28 cellular contexts compared by ENCODE assay signal in genomic region chr3:179404307-179404706, GRCh38.
"Had no signal": no experiment of that assay in that cellular context is flagged by ENCODE, and none has a peak within 500 bp of the region (broad histone marks: within the 10 kb centered on the region; RNA-seq: fewer than 3 reads in every experiment).

No MANE protein-coding gene starts in this region.

- H3K4me3 ChIP-seq: left ventricle myocardium inferior, lung, mucosa of descending colon, ovary, right atrium auricular region, right lobe of liver, smooth muscle cell, stomach, testis, thyroid gland, transverse colon, upper lobe of left lung, vagina had no signal

- H3K27me3 ChIP-seq: neutrophil, ovary, right atrium auricular region, right lobe of liver, stomach, testis, thyroid gland, transverse colon, upper lobe of left lung, vagina had no signal

- H3K4me3 Mint-ChIP-seq: naive thymus-derived CD4-positive, alpha-beta T cell; nephron; neural crest cell; stimulated activated memory B cell treated with anti-CD40 and anti-IgM and Interleukin-4, amounts not matched to agents 10 μg/mL and 1 μg/mL and 100 μg/mL, for 72 hours had no signal

- ATAC-seq: mucosa of descending colon; naive thymus-derived CD4-positive, alpha-beta T cell; right lobe of liver; stimulated activated memory B cell treated with anti-CD40 and anti-IgM and Interleukin-4, amounts not matched to agents 10 μg/mL and 1 μg/mL and 100 μg/mL, for 72 hours; stimulated activated naive CD8-positive, alpha-beta T cell treated with anti-CD3 and anti-CD28 coated beads, Interleukin-15, Interleukin-2, amounts not matched to agents 100 U/mL and 50 U/mL, for 24 hours had no signal

- H3K36me3 ChIP-seq: ovary had no signal

- H3K9me3 Mint-ChIP-seq: naive thymus-derived CD4-positive, alpha-beta T cell; nephron; neural crest cell; stimulated activated memory B cell treated with anti-CD40 and anti-IgM and Interleukin-4, amounts not matched to agents 10 μg/mL and 1 μg/mL and 100 μg/mL, for 72 hours had no signal

- DNase-seq: hypothalamus; islet precursor cell; left ventricle myocardium inferior; midbrain; mucosa of descending colon; naive thymus-derived CD4-positive, alpha-beta T cell; occipital lobe; ovary; right lobe of liver; stimulated activated CD4-positive, alpha-beta T cell treated with anti-CD3 and anti-CD28 coated beads, Interleukin-1b, Interleukin-23, amount 100 ng/mL, for 48 hours; stimulated activated CD4-positive, alpha-beta T cell treated with anti-CD3 and anti-CD28 coated beads, Interleukin-2, amount 100 ng/mL, for 48 hours; stimulated activated CD4-positive, alpha-beta T cell treated with anti-CD3 and anti-CD28 coated beads, Interleukin-4, amount 100 ng/mL, for 4 hours; stimulated activated CD8-positive, alpha-beta memory T cell treated with anti-CD3 and anti-CD28 coated beads, Interleukin-4, amount 100 ng/mL, for 48 hours; stimulated activated naive CD8-positive, alpha-beta T cell treated with anti-CD3 and anti-CD28 coated beads, Interleukin-15, Interleukin-2, amounts not matched to agents 100 U/mL and 50 U/mL, for 24 hours; stomach; testis; thyroid gland; transverse colon; upper lobe of left lung had no signal

- H3K4me1 ChIP-seq: left ventricle myocardium inferior, right atrium auricular region, right lobe of liver, stomach, testis, thyroid gland, transverse colon, upper lobe of left lung, vagina had no signal

- H3K27ac ChIP-seq: left ventricle myocardium inferior, neutrophil, ovary, right atrium auricular region, right lobe of liver, stomach, testis, thyroid gland, transverse colon, upper lobe of left lung, vagina had no signal

- H3K4me2 ChIP-seq: smooth muscle cell had no signal

- H3K27me3 Mint-ChIP-seq: naive thymus-derived CD4-positive, alpha-beta T cell; progenitor cell of endocrine pancreas; stimulated activated memory B cell treated with anti-CD40 and anti-IgM and Interleukin-4, amounts not matched to agents 10 μg/mL and 1 μg/mL and 100 μg/mL, for 72 hours had no signal

- H3K4me1 Mint-ChIP-seq: nephron; stimulated activated memory B cell treated with anti-CD40 and anti-IgM and Interleukin-4, amounts not matched to agents 10 μg/mL and 1 μg/mL and 100 μg/mL, for 72 hours had no signal

- H3K27ac Mint-ChIP-seq: nephron; progenitor cell of endocrine pancreas; stimulated activated memory B cell treated with anti-CD40 and anti-IgM and Interleukin-4, amounts not matched to agents 10 μg/mL and 1 μg/mL and 100 μg/mL, for 72 hours had no signal

- H3K9me3 ChIP-seq: left ventricle myocardium inferior, mucosa of descending colon, neutrophil, ovary, right atrium auricular region, right lobe of liver, stomach, testis, thyroid gland, transverse colon, upper lobe of left lung, vagina had no signal
